Comparison of ENCODE assay signal across 8 cellular contexts in the genomic region with DNA sequence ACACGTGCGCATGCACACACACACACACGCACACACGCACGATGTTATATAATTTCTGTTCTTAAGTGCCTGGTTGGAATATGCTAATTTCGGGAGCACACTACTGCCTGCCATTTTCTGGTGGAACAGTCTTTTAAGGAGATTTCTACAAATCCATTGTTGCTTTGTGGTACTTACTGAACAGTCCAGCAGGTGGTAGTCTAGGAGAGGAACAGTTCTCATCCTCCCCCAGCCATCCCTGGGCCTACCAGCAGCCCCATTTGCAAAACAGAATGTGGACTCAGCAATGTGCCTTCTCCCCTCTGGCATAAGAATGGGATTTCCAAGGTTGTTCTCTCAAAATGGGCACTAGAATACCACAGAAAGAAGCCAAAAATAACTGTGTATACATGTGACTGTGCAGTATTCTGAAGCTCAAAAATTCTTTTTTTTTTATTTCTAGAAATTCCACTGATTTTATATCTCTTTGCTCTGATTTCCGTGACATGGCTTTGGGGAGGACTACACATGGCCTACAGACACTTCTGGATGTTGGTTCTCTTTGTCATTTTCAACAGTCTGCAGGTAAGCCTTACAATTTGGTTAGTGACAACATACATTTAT.
DNase-seq lines count a peak whose midpoint lies in the region; ATAC-seq and TF ChIP-seq lines count a peak whose summit lies in the region.

No MANE protein-coding gene starts in this region.

- H3K4me3 Mint-ChIP-seq in activated T-cell treated with anti-CD3 and anti-CD28 coated beads, Interleukin-2, amount 50 U/mL, for 72 hours: no peak overlapping the region

- TF ChIP-seq CTCF in OCI-LY3 (IDR thresholded peaks at IDR 0.05; ENCODE audit: low read depth, low read length): peak; percentile 62
- peak; percentile 91 for TF ChIP-seq CTCF in foreskin keratinocyte (conservative IDR thresholded peaks at IDR 0.05)
- TF ChIP-seq CTCF in neutrophil (IDR thresholded peaks at IDR 0.05): peak; percentile 87
- peak; percentile 75 for TF ChIP-seq CTCF in upper lobe of right lung (IDR thresholded peaks at IDR 0.05)

- peaks cover 0 to 2% of the 10 kb centered on the region in 2 donors for H3K36me3 Mint-ChIP-seq in activated T-cell treated with anti-CD3 and anti-CD28 coated beads, Interleukin-2, amount 50 U/mL, for 72 hours (ENCODE audit: insufficient read depth in 2 of 2)

- H3K4me1 Mint-ChIP-seq in activated T-cell treated with anti-CD3 and anti-CD28 coated beads, Interleukin-2, amount 50 U/mL, for 72 hours (ENCODE audit: low read depth): no peaks in the 10 kb centered on the region

- no peaks in the 10 kb centered on the region for H4K20me1 ChIP-seq in OCI-LY3 (ENCODE audit: insufficient read depth, low read length)

- H3K79me2 ChIP-seq in OCI-LY3 (ENCODE audit: low read length): no peaks in the 10 kb centered on the region

- 0 out of 2 replicates have a peak overlapping the region, but pooled peaks have one; percentile 46 for H2AFZ ChIP-seq in OCI-LY3 (ENCODE audit: low read depth, low read length)

- no peak overlapping the region for H3K27ac ChIP-seq in OCI-LY3 (ENCODE audit: low read length)
- H3K27ac ChIP-seq in foreskin keratinocyte: no peak overlapping the region
- H3K27ac ChIP-seq in neutrophil: no peak overlapping the region
- H3K27ac ChIP-seq in upper lobe of right lung: no peak overlapping the region

- H3K9me3 ChIP-seq in OCI-LY3 (ENCODE audit: insufficient read depth, low read length) (no peaks in the 10 kb centered on the region), neutrophil (no peaks in the 10 kb centered on the region), upper lobe of right lung (no peaks in the 10 kb centered on the region)

- H3K27me3 ChIP-seq in OCI-LY3 (ENCODE audit: low read depth, low read length) (no peaks in the 10 kb centered on the region), foreskin keratinocyte (no peaks in the 10 kb centered on the region), neutrophil (no peaks in the 10 kb centered on the region), upper lobe of right lung (no peaks in the 10 kb centered on the region)

- H3K4me2 ChIP-seq in OCI-LY3 (ENCODE audit: low read length): no peak overlapping the region

- no peaks in the 10 kb centered on the region for H3K27me3 Mint-ChIP-seq in activated T-cell treated with anti-CD3 and anti-CD28 coated beads, Interleukin-2, amount 50 U/mL, for 72 hours (ENCODE audit: low read depth)

- intact Hi-C loops in upper lobe of right lung (cut with DNase I): loop anchor here (10.0 kb wide), 1 partner anchor 283 kb away; the partner anchor contains the start of gene ARRDC3

- H3K27ac Mint-ChIP-seq in activated T-cell treated with anti-CD3 and anti-CD28 coated beads, Interleukin-2, amount 50 U/mL, for 72 hours: no peak overlapping the region

- 0 out of 2 replicates have a peak, but pooled peaks cover 2% of the 10 kb centered on the region for H3K4me1 ChIP-seq in OCI-LY3 (ENCODE audit: low read length)
- no peaks in the 10 kb centered on the region for H3K4me1 ChIP-seq in foreskin keratinocyte
- H3K4me1 ChIP-seq in neutrophil (ENCODE audit: control insufficient read depth in 1 of 2, insufficient read depth in 1 of 2, low read depth in 1 of 2, low read length in 1 of 2): peaks cover 13 to 20% of the 10 kb centered on the region in 2 experiments
- H3K4me1 ChIP-seq in upper lobe of right lung: peaks cover 3% of the 10 kb centered on the region

- peak; percentile 85 for ATAC-seq in GM21528 (IDR thresholded peaks at IDR 0.05; ENCODE audit: low FRiP score, unreplicated experiment)
- peak; percentile 94 to 95 for ATAC-seq in activated T-cell treated with anti-CD3 and anti-CD28 coated beads, Interleukin-2, amount 50 U/mL, for 72 hours (replicated peaks in 1 of 2)
- ATAC-seq in foreskin keratinocyte: peak; percentile 98
- ATAC-seq in upper lobe of right lung: peak; percentile 100

- no peak overlapping the region for H3K4me3 ChIP-seq in OCI-LY3 (ENCODE audit: low read length)
- H3K4me3 ChIP-seq in neutrophil (ENCODE audit: low read depth in 1 of 2, low read length in 1 of 2): no peak overlapping the region
- H3K4me3 ChIP-seq in upper lobe of right lung: no peak overlapping the region

- H3K9me3 Mint-ChIP-seq in activated T-cell treated with anti-CD3 and anti-CD28 coated beads, Interleukin-2, amount 50 U/mL, for 72 hours: peaks cover 0 to 2% of the 10 kb centered on the region in 2 donors

- no peaks in the 10 kb centered on the region for H3K36me3 ChIP-seq in OCI-LY3 (replicated peaks; ENCODE audit: low read depth, low read length)
- H3K36me3 ChIP-seq in neutrophil: no peaks in the 10 kb centered on the region
- no peaks in the 10 kb centered on the region for H3K36me3 ChIP-seq in upper lobe of right lung

- peak; percentile 86 for DNase-seq in ELR (ENCODE audit: low read depth)
- peak; percentile 74 for DNase-seq in HT1080 (ENCODE audit: low read depth)
- DNase-seq in activated T-cell treated with anti-CD3 and anti-CD28 coated beads, Interleukin-2, amount 50 U/mL, for 72 hours: peak; percentile 64 to 70
- peak; percentile 27 to 53 for DNase-seq in foreskin keratinocyte
- DNase-seq in upper lobe of right lung: peak; percentile 75

- H3K9ac ChIP-seq in OCI-LY3 (ENCODE audit: low read length): no peak overlapping the region
